19 cellular contexts compared by ENCODE assay signal in genomic region chr9:98022447-98022846, GRCh38. TPM values are rescaled to one million over a fixed set of nuclear protein-coding genes. Genes with fewer than 3 reads are reported as not detected.
A peak's percentile ranks its signal among the peaks of the same experiment; 100 is the strongest.
DNase-seq lines count a peak whose midpoint lies in the region; ATAC-seq, FAIRE-seq and TF ChIP-seq lines count a peak whose summit lies in the region.
"Had no signal": no experiment of that assay in that cellular context is flagged by ENCODE, and none has a peak within 500 bp of the region (broad histone marks: within the 10 kb centered on the region; RNA-seq: fewer than 3 reads in every experiment).

No MANE protein-coding gene starts in this region.

- TF ChIP-seq CTCF in heart right ventricle (IDR thresholded peaks at IDR 0.05) (no peak), astrocyte (IDR thresholded peaks at IDR 0.05; ENCODE audit: insufficient read depth, low read depth, low read length) (no peak)

- H3K4me3 ChIP-seq in heart right ventricle (no peak overlapping the region), astrocyte (ENCODE audit: insufficient read depth, low read depth, low read length) (no peak overlapping the region), aorta (ENCODE audit: low read length in 2 of 2) (no peak overlapping the region)
- H3K4me3 ChIP-seq: body of pancreas, dorsolateral prefrontal cortex, esophagus squamous epithelium, right lobe of liver, vagina had no signal

- TF ChIP-seq POLR2A in erythroblast (IDR thresholded peaks at IDR 0.05; ENCODE audit: low read length) = no peak

- H3K27me3 ChIP-seq in heart right ventricle = no peaks in the 10 kb centered on the region
- no peaks in the 10 kb centered on the region for H3K27me3 ChIP-seq in astrocyte (ENCODE audit: insufficient read depth, low read length)
- H3K27me3 ChIP-seq in aorta (ENCODE audit: control insufficient read depth in 1 of 2, insufficient read depth in 2 of 2, low read length in 1 of 2) = no peaks in the 10 kb centered on the region
- H3K27me3 ChIP-seq: body of pancreas, dorsolateral prefrontal cortex, esophagus squamous epithelium, neutrophil, right lobe of liver, vagina had no signal

- H3K36me3 ChIP-seq in heart right ventricle = peaks cover 0 to 31% (median 8%) of the 10 kb centered on the region in 9 donors
- H3K36me3 ChIP-seq in astrocyte (ENCODE audit: insufficient read depth, low read length) = peaks cover 5% of the 10 kb centered on the region
- H3K36me3 ChIP-seq in aorta (ENCODE audit: control insufficient read depth in 1 of 2, insufficient read depth in 2 of 2, low read length in 1 of 2) = peaks cover 0 to 6% of the 10 kb centered on the region in 2 donors

- no peak overlapping the region for H3K27ac Mint-ChIP-seq in astrocyte (ENCODE audit: unreplicated experiment)

- H3K4me1 Mint-ChIP-seq in astrocyte (ENCODE audit: low read depth, unreplicated experiment) = peaks cover 7% of the 10 kb centered on the region

- no peak overlapping the region for H2AFZ ChIP-seq in astrocyte (ENCODE audit: low read depth, low read length)

- H3K4me1 ChIP-seq in heart right ventricle (peaks cover 0 to 45% (median 19%) of the 10 kb centered on the region in 9 donors), astrocyte (ENCODE audit: insufficient read depth, low read length) (peaks cover 9% of the 10 kb centered on the region), aorta (ENCODE audit: control insufficient read depth in 1 of 2, insufficient read depth in 2 of 2, low read length in 2 of 2) (no peaks in the 10 kb centered on the region)
- H3K4me1 ChIP-seq: body of pancreas, esophagus squamous epithelium, vagina had no signal

- DNase-seq in heart right ventricle (no peak), left ventricle myocardium superior (no peak), astrocyte (ENCODE audit: low read depth) (peak; percentile 58), glomerular visceral epithelial cell (ENCODE audit: extremely low spot score) (peak; percentile 57), aorta (peak in 1 of 2 donors; percentile 76), sciatic nerve (ENCODE audit: low spot score) (no peak), erythroblast (lab: John Stamatoyannopoulos, UW) (no peak)
- DNase-seq: body of pancreas; CD8-positive, alpha-beta memory T cell; DND-41; dorsolateral prefrontal cortex; esophagus squamous epithelium; NCI-H1930; right lobe of liver; stimulated activated CD4-positive, alpha-beta T cell treated with anti-CD3 and anti-CD28 coated beads, Interleukin-1b, Interleukin-23, amount 100 ng/mL, for 48 hours; T-helper 2 cell had no signal

- FAIRE-seq in astrocyte (lab: Jason Lieb, UNC) = no peak

- peak in 1 of 8 donors; percentile 16 for ATAC-seq in heart right ventricle
- ATAC-seq in left ventricle myocardium superior = no peak
- ATAC-seq in aorta (ENCODE audit: low FRiP score) = peak; percentile 65
- ATAC-seq in sciatic nerve = no peak
- ATAC-seq in HG03469 (IDR thresholded peaks at IDR 0.05; ENCODE audit: unreplicated experiment) = no peak

- H3K9me3 ChIP-seq in heart right ventricle = no peaks in the 10 kb centered on the region
- no peaks in the 10 kb centered on the region for H3K9me3 ChIP-seq in astrocyte (ENCODE audit: insufficient read depth, low read depth, low read length)
- H3K9me3 ChIP-seq in aorta (ENCODE audit: control insufficient read depth, low read length) = no peaks in the 10 kb centered on the region
- H3K9me3 ChIP-seq: body of pancreas, esophagus squamous epithelium, neutrophil, right lobe of liver, vagina had no signal

- H3K27ac ChIP-seq in heart right ventricle (peak overlapping the region in 9 of 10 donors; percentile 36 to 85 (median 70)), astrocyte (ENCODE audit: low read depth, low read length) (no peak overlapping the region), aorta (ENCODE audit: low read depth in 1 of 2, low read length in 2 of 2) (no peak overlapping the region)
- H3K27ac ChIP-seq: body of pancreas, dorsolateral prefrontal cortex, esophagus squamous epithelium, neutrophil, right lobe of liver, vagina had no signal

- H3K79me2 ChIP-seq in astrocyte (ENCODE audit: insufficient read depth, low read length) = no peaks in the 10 kb centered on the region

- WGBS in heart right ventricle, 2 donors = 81 to 84% methylated on average over 8 of the region's 8 CpGs
- WGBS in aorta, 2 donors = 39 to 41% methylated on average over 8 of the region's 8 CpGs

- no peak overlapping the region for H3K4me3 Mint-ChIP-seq in astrocyte (ENCODE audit: unreplicated experiment)
- H3K4me3 Mint-ChIP-seq: CD8-positive, alpha-beta memory T cell had no signal

- peaks cover 19% of the 10 kb centered on the region for H3K36me3 Mint-ChIP-seq in astrocyte (ENCODE audit: low read depth, unreplicated experiment)

- H3K27me3 Mint-ChIP-seq in astrocyte (ENCODE audit: low read depth, unreplicated experiment) = no peaks in the 10 kb centered on the region
- H3K27me3 Mint-ChIP-seq: CD8-positive, alpha-beta memory T cell had no signal

- no peak overlapping the region for H3K9ac ChIP-seq in astrocyte (ENCODE audit: low read length)

- no peak overlapping the region for H3K4me2 ChIP-seq in astrocyte (ENCODE audit: low read length)

- intact Hi-C loops in heart right ventricle (cut with DNase I) = loop anchor here in 1 of 10 donors (10.0 kb wide), 1 partner anchor 88 kb away; the partner anchor contains the start of gene HEMGN
- intact Hi-C loops in left ventricle myocardium superior (cut with micrococcal nuclease) = no loop called here
- intact Hi-C loops in aorta (cut with DNase I) = loop anchor here in 1 of 2 donors (5.0 kb wide), 2 partner anchors 35 to 40 kb away; partner anchors contain the start of genes ANP32B and NANS
- intact Hi-C loops in sciatic nerve (cut with DNase I) = loop anchor here (10.0 kb wide), 1 partner anchor 88 kb away; the partner anchor contains the start of gene HEMGN

- H4K20me1 ChIP-seq in astrocyte (ENCODE audit: insufficient read depth, low read length) = no peaks in the 10 kb centered on the region

- H3K9me3 Mint-ChIP-seq in astrocyte (ENCODE audit: unreplicated experiment) = no peaks in the 10 kb centered on the region
- H3K9me3 Mint-ChIP-seq: CD8-positive, alpha-beta memory T cell had no signal

RNA-seq across cellular contexts. Expression of gene NANS, which starts 34.1 kb away (rescaled TPM):
- total RNA-seq in heart right ventricle (10 to 100 TPM; 20.0 to 43.7 (median 30.0) TPM), left ventricle myocardium superior (35.9 TPM), astrocyte (44.4 and 44.5 TPM in 2 replicates), aorta (10 to 100 TPM; 40.8 to 47.3 TPM), sciatic nerve (28.2 TPM)
- polyA plus RNA-seq in heart right ventricle (100 to 1,000 TPM in 1 of 2 donors, 10 to 100 TPM in 1; 38.3 to 141 TPM), aorta (10 to 100 TPM; 39.2 to 57.1 TPM)

RNA-seq across cellular contexts. Expression of gene ANP32B, which starts 39.3 kb away (rescaled TPM):
- total RNA-seq in heart right ventricle (10 to 100 TPM; 48.2 to 68.2 (median 56.9) TPM), left ventricle myocardium superior (49.1 TPM), astrocyte (78.3 and 98.5 TPM in 2 replicates), aorta (100 to 1,000 TPM in 1 of 2 donors, 10 to 100 TPM in 1; 98.6 to 111 TPM), sciatic nerve (145 TPM)
- polyA plus RNA-seq in heart right ventricle (10 to 100 TPM; 67.8 to 69.3 TPM), aorta (100 to 1,000 TPM; 132 to 350 TPM)

Comparison
In these comparisons a context has a peak if more than half of its experiments do, and no peak if none do; other contexts are left out.
1. DNase-seq: peak in astrocyte (single experiment) and glomerular visceral epithelial cell (single experiment); none in heart right ventricle (0 of 2), left ventricle myocardium superior (single experiment), sciatic nerve (single experiment) and erythroblast (0 of 2).
2. H3K27ac ChIP-seq: peak in heart right ventricle (9 of 10); none in astrocyte (single experiment) and aorta (0 of 2).